In the genomic region with DNA sequence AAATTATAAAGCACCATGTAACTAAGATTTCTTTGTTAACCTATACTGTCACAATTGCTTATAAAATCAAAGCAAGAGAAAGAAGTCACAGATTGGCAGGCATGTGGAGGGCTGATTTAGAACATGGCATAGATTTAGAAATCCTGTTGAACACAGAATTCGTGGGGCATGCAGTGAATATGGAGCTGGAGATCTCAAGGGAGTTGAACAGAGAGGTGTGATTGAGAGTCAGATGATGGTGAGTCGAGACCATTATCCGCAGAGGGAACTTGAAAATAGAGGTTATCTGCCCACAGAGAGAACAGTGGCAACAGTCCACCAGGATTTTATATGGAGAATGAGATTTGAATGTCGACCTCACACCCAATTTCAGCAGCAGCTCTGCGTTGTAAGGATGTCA, we compare ENCODE assay signal across 1 cellular context.
TF ChIP-seq lines count a peak whose summit lies in the region.

No MANE protein-coding gene starts in this region.

TF ChIP-seq in H1, 55 proteins besides CTCF, POLR2A, EP300 and RAD21:
- TF ChIP-seq PHF8 (conservative IDR thresholded peaks at IDR 0.05; ENCODE audit: low read depth, low read length) (no peak), JUND (IDR thresholded peaks at IDR 0.05; ENCODE audit: low read length) (no peak), TAF7 (optimal IDR thresholded peaks at IDR 0.05; ENCODE audit: borderline replicate concordance, low read depth, low read length) (no peak), MAFK (IDR thresholded peaks at IDR 0.05; ENCODE audit: low read depth, low read length) (no peak), SUZ12 (IDR thresholded peaks at IDR 0.05; ENCODE audit: low read length) (no peak), SP1 (IDR thresholded peaks at IDR 0.05; ENCODE audit: low read depth, low read length) (no peak), RFX5 (IDR thresholded peaks at IDR 0.05; ENCODE audit: borderline replicate concordance, low read depth, low read length) (no peak), SP4 (IDR thresholded peaks at IDR 0.05; ENCODE audit: low read length) (no peak), CREB1 (IDR thresholded peaks at IDR 0.05) (no peak), SRF (IDR thresholded peaks at IDR 0.05; ENCODE audit: low read depth, low read length) (no peak), ASH2L (IDR thresholded peaks at IDR 0.05; ENCODE audit: low read length) (no peak)
- TF ChIP-seq, protein P1, sequence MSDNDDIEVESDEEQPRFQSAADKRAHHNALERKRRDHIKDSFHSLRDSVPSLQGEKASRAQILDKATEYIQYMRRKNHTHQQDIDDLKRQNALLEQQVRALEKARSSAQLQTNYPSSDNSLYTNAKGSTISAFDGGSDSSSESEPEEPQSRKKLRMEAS (IDR thresholded peaks at IDR 0.05), result no peak
